Comparison of ENCODE assay signal across 9 cellular contexts in the genomic region with DNA sequence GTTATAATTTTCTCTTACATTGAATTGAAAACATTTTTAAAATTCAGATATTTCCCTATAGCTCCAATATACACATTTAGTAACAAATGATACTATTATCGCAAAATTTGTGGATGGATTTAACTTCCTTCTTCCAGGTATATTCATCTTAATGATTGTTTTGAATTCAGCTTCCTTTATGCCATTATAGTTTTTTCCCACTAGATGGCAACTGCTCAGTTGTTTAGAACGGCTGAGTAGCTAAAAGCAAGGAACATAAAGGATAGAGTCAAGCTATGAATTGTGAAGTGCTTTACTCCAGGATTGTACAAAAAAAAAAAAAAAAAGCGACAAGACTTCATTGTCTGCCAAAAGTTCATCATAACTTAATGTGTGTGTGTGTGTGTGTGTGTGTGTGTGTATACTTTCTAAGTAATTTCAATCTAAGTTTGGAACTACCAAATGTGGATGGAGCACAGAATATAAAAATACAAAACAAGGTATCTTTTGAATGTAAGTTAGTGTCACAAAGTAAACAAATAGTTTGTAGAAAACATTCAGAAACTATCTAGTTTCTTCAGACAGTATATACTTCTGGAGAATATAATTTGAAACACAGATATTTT.
A peak's percentile ranks its signal among the peaks of the same experiment; 100 is the strongest.
DNase-seq lines count a peak whose midpoint lies in the region; FAIRE-seq and TF ChIP-seq lines count a peak whose summit lies in the region.
"Had no signal": no experiment of that assay in that cellular context is flagged by ENCODE, and none has a peak within 500 bp of the region (broad histone marks: within the 10 kb centered on the region; RNA-seq: fewer than 3 reads in every experiment).

No MANE protein-coding gene starts in this region.

- intact Hi-C loops in kidney (cut with DNase I) (no loop called here), Calu3 (cut with micrococcal nuclease; ENCODE audit: unreplicated experiment) (loop anchor here (2.0 kb wide), 1 partner anchor 810 kb away; no protein-coding TSS in a partner anchor), colonic mucosa (cut with DNase I) (loop anchor here (10.0 kb wide), 1 partner anchor 804 kb away; no protein-coding TSS in a partner anchor)

- H3K27me3 Mint-ChIP-seq in Calu3 (ENCODE audit: unreplicated experiment), result peaks cover 13% of the 10 kb centered on the region

- no peak overlapping the region for H3K4me2 ChIP-seq in KMS-11

- no peak overlapping the region for H3K27ac ChIP-seq in KMS-11
- H3K27ac ChIP-seq in kidney (ENCODE audit: low read depth in 2 of 2, low read length in 2 of 2), result no peak overlapping the region
- H3K27ac ChIP-seq in colonic mucosa, result no peak overlapping the region
- H3K27ac ChIP-seq: neutrophil had no signal

- H3K4me1 Mint-ChIP-seq in Calu3 (ENCODE audit: low read depth, unreplicated experiment), result no peaks in the 10 kb centered on the region

- no peak overlapping the region for H3K27ac Mint-ChIP-seq in Calu3 (ENCODE audit: unreplicated experiment)

- FAIRE-seq in kidney (lab: Jason Lieb, UNC), result peak; percentile 94

- DNase-seq in GM03348 (ENCODE audit: low spot score), result peak; percentile 40
- DNase-seq in SW480 (ENCODE audit: low spot score), result peak; percentile 40
- no peak for DNase-seq in kidney
- no peak for DNase-seq in nucleus accumbens (lab: John Stamatoyannopoulos, UW)
- DNase-seq in stimulated activated CD4-positive, alpha-beta T cell treated with anti-CD3 and anti-CD28 coated beads, Interleukin-12 subunit alpha, Interleukin-12 subunit beta, amount 100 ng/mL, for 4 hours, result no peak
- DNase-seq in Calu3, result no peak
- no peak for DNase-seq in colonic mucosa

- H3K4me1 ChIP-seq in KMS-11 (ENCODE audit: low read depth, poor library complexity, severe bottlenecking), result peaks cover 4% of the 10 kb centered on the region
- H3K4me1 ChIP-seq in kidney (ENCODE audit: control insufficient read depth in 1 of 2, insufficient read depth in 1 of 2, low read depth in 1 of 2, low read length in 2 of 2), result no peaks in the 10 kb centered on the region
- no peaks in the 10 kb centered on the region for H3K4me1 ChIP-seq in colonic mucosa

- H3K27me3 ChIP-seq in KMS-11 (ENCODE audit: insufficient read depth, low read depth) (no peaks in the 10 kb centered on the region), colonic mucosa (no peaks in the 10 kb centered on the region)
- H3K27me3 ChIP-seq: neutrophil had no signal

- CTCF ChIA-PET in Calu3 (lab: Charles Lee), result interaction anchor here (0.6 to 0.9 kb wide), 4 partner anchors 221 to 810 kb away, joined by 3 to 7 read pairs (median 4); no protein-coding TSS in a partner anchor

- no peak overlapping the region for H3K9ac ChIP-seq in KMS-11
- H3K9ac ChIP-seq in kidney (ENCODE audit: low read length in 2 of 2), result no peak overlapping the region
- H3K9ac ChIP-seq in colonic mucosa (ENCODE audit: low read depth in 2 of 2, low read length in 2 of 2), result no peak overlapping the region

- no peaks in the 10 kb centered on the region for H3K9me3 Mint-ChIP-seq in Calu3 (ENCODE audit: low read depth, unreplicated experiment)

- BruUV-seq in Calu3 (replicated peaks; lab: Mats Ljungman, UMichigan), result no TSS peak

- H3K4me3 ChIP-seq in KMS-11 (IDR thresholded peaks at IDR 0.05; ENCODE audit: insufficient read depth, low read depth, low read length) (no peak overlapping the region), kidney (ENCODE audit: low read length in 2 of 2) (no peak overlapping the region), colonic mucosa (no peak overlapping the region)

- H3K36me3 Mint-ChIP-seq in Calu3 (ENCODE audit: insufficient read depth, unreplicated experiment), result no peaks in the 10 kb centered on the region

- TF ChIP-seq CTCF in KMS-11 (conservative IDR thresholded peaks at IDR 0.05; ENCODE audit: low read depth, low read length) (peak; percentile 71), kidney (IDR thresholded peaks at IDR 0.05; ENCODE audit: borderline replicate concordance, extremely low read depth, insufficient read depth) (peak; percentile 35), Calu3 (IDR thresholded peaks at IDR 0.05; ENCODE audit: unreplicated experiment) (no peak), colonic mucosa (IDR thresholded peaks at IDR 0.05) (no peak)

- H3K9me3 ChIP-seq in kidney (ENCODE audit: control insufficient read depth in 1 of 2, low read length in 2 of 2) (no peaks in the 10 kb centered on the region), colonic mucosa (no peaks in the 10 kb centered on the region)
- H3K9me3 ChIP-seq: neutrophil had no signal

- H2AFZ ChIP-seq in KMS-11 (ENCODE audit: low read depth), result no peak overlapping the region

- H3K36me3 ChIP-seq in KMS-11 (ENCODE audit: insufficient read depth) (no peaks in the 10 kb centered on the region), kidney (ENCODE audit: control insufficient read depth in 1 of 2, insufficient read depth in 2 of 2, low read length in 2 of 2) (no peaks in the 10 kb centered on the region), colonic mucosa (no peaks in the 10 kb centered on the region)
- H3K36me3 ChIP-seq: neutrophil had no signal

- no peaks in the 10 kb centered on the region for H3K79me2 ChIP-seq in KMS-11 (ENCODE audit: insufficient read depth, low read depth)

- H3K4me3 Mint-ChIP-seq in Calu3 (ENCODE audit: low read depth, unreplicated experiment), result no peak overlapping the region

- no peaks in the 10 kb centered on the region for H4K20me1 ChIP-seq in KMS-11 (ENCODE audit: insufficient read depth)

Comparison
In these comparisons a context has a peak if more than half of its experiments do, and no peak if none do; other contexts are left out.
1. DNase-seq: peak in GM03348 (single experiment) and SW480 (single experiment); none in kidney (single experiment), nucleus accumbens (0 of 56), stimulated activated CD4-positive, alpha-beta T cell treated with anti-CD3 and anti-CD28 coated beads, Interleukin-12 subunit alpha, Interleukin-12 subunit beta, amount 100 ng/mL, for 4 hours (single experiment), Calu3 (single experiment) and colonic mucosa (single experiment).
2. CTCF ChIP-seq: peak in KMS-11 (single experiment) and kidney (single experiment); none in Calu3 (single experiment) and colonic mucosa (single experiment).